Comparison of ENCODE assay signal across 21 cellular contexts in genomic region chr5:142149363-142149762, GRCh38. TPM values are rescaled to one million over a fixed set of nuclear protein-coding genes. Genes with fewer than 3 reads are reported as not detected.
DNase-seq lines count a peak whose midpoint lies in the region; ATAC-seq and TF ChIP-seq lines count a peak whose summit lies in the region.
"Had no signal": no experiment of that assay in that cellular context is flagged by ENCODE, and none has a peak within 500 bp of the region (broad histone marks: within the 10 kb centered on the region; RNA-seq: fewer than 3 reads in every experiment).

No MANE protein-coding gene starts in this region.

- no peaks in the 10 kb centered on the region for H3K4me1 ChIP-seq in foreskin keratinocyte

- POLR2A ChIA-PET in activated CD8-positive, alpha-beta T cell treated with anti-CD3 and anti-CD28 coated beads for 36 hours (lab: Charles Lee), result no interaction called here
- POLR2A ChIA-PET in activated CD8-positive, alpha-beta T cell treated with anti-CD3 and anti-CD28 coated beads, Interleukin-2, amount 10 ng/mL, durations not matched to agents 7 days and 5 days (lab: Charles Lee), result interaction anchor here (0.7 kb wide), 1 partner anchor 180 kb away, joined by 3 read pairs; no protein-coding TSS in a partner anchor

- intact Hi-C loops in activated CD8-positive, alpha-beta T cell treated with anti-CD3 and anti-CD28 coated beads for 36 hours (cut with micrococcal nuclease), result no loop called here

- in situ Hi-C loops in G401 (cut with HindIII; ENCODE audit: low sequenced_read_pairs), result loop anchor here (10.0 kb wide), 1 partner anchor 155 kb away; no protein-coding TSS in a partner anchor

- no peaks in the 10 kb centered on the region for H3K27me3 Mint-ChIP-seq in activated CD8-positive, alpha-beta T cell treated with anti-CD3 and anti-CD28 coated beads for 36 hours
- no peaks in the 10 kb centered on the region for H3K27me3 Mint-ChIP-seq in activated CD8-positive, alpha-beta T cell treated with anti-CD3 and anti-CD28 coated beads, Interleukin-2, amount 10 ng/mL, durations not matched to agents 7 days and 5 days (ENCODE audit: low read depth)
- H3K27me3 Mint-ChIP-seq: B cell; CD4-positive, CD25-positive, alpha-beta regulatory T cell; IgD-negative memory B cell had no signal

- DNase-seq in activated CD8-positive, alpha-beta T cell treated with anti-CD3 and anti-CD28 coated beads for 36 hours, result no peak
- DNase-seq in activated CD8-positive, alpha-beta T cell treated with anti-CD3 and anti-CD28 coated beads, Interleukin-2, amount 10 ng/mL, durations not matched to agents 7 days and 5 days, result no peak
- peak; percentile 27 for DNase-seq in G401 (ENCODE audit: low spot score)
- DNase-seq in OCI-M1 (lab: John Stamatoyannopoulos, UW), result peak; percentile 6
- DNase-seq in foreskin keratinocyte, result no peak
- no peak for DNase-seq in EL
- DNase-seq in activated CD8-positive, alpha-beta memory T cell treated with anti-CD3 and anti-CD28 coated beads, Interleukin-2, amount 50 U/mL, for 4 hours, result no peak
- DNase-seq: Caco-2; CD4-positive, CD25-positive, alpha-beta regulatory T cell; H7; Kasumi-1; NCI-H1105 treated with DMSO at 0.1 percent for 48 hours; NCI-H1694; NCI-H2081 treated with DMSO at 0.1 percent for 48 hours; NCI-H748 treated with DMSO at 0.1 percent for 48 hours; PC-9 had no signal

- no peak for ATAC-seq in activated CD8-positive, alpha-beta T cell treated with anti-CD3 and anti-CD28 coated beads for 36 hours
- no peak for ATAC-seq in activated CD8-positive, alpha-beta T cell treated with anti-CD3 and anti-CD28 coated beads, Interleukin-2, amount 10 ng/mL, durations not matched to agents 7 days and 5 days
- ATAC-seq in foreskin keratinocyte, result no peak
- ATAC-seq: GM12878, Right ventricle myocardium inferior had no signal

- no peak for TF ChIP-seq CTCF in activated CD8-positive, alpha-beta T cell treated with anti-CD3 and anti-CD28 coated beads for 36 hours (IDR thresholded peaks at IDR 0.05)
- TF ChIP-seq CTCF in foreskin keratinocyte (conservative IDR thresholded peaks at IDR 0.05), result peak; percentile 13

- peak overlapping the region; percentile 55 for H3K27ac Mint-ChIP-seq in activated CD8-positive, alpha-beta T cell treated with anti-CD3 and anti-CD28 coated beads for 36 hours
- no peak overlapping the region for H3K27ac Mint-ChIP-seq in activated CD8-positive, alpha-beta T cell treated with anti-CD3 and anti-CD28 coated beads, Interleukin-2, amount 10 ng/mL, durations not matched to agents 7 days and 5 days
- H3K27ac Mint-ChIP-seq: B cell had no signal

- H3K36me3 Mint-ChIP-seq in activated CD8-positive, alpha-beta T cell treated with anti-CD3 and anti-CD28 coated beads for 36 hours (ENCODE audit: low read depth), result peaks cover 36% of the 10 kb centered on the region
- H3K36me3 Mint-ChIP-seq in activated CD8-positive, alpha-beta T cell treated with anti-CD3 and anti-CD28 coated beads, Interleukin-2, amount 10 ng/mL, durations not matched to agents 7 days and 5 days (ENCODE audit: low read depth), result peaks cover 32% of the 10 kb centered on the region

- no peaks in the 10 kb centered on the region for H3K9me3 Mint-ChIP-seq in activated CD8-positive, alpha-beta T cell treated with anti-CD3 and anti-CD28 coated beads for 36 hours
- H3K9me3 Mint-ChIP-seq in activated CD8-positive, alpha-beta T cell treated with anti-CD3 and anti-CD28 coated beads, Interleukin-2, amount 10 ng/mL, durations not matched to agents 7 days and 5 days (ENCODE audit: insufficient read depth), result no peaks in the 10 kb centered on the region
- H3K9me3 Mint-ChIP-seq: CD4-positive, CD25-positive, alpha-beta regulatory T cell; IgD-negative memory B cell had no signal

- H3K4me1 Mint-ChIP-seq in activated CD8-positive, alpha-beta T cell treated with anti-CD3 and anti-CD28 coated beads for 36 hours (ENCODE audit: low read depth), result no peaks in the 10 kb centered on the region
- no peaks in the 10 kb centered on the region for H3K4me1 Mint-ChIP-seq in activated CD8-positive, alpha-beta T cell treated with anti-CD3 and anti-CD28 coated beads, Interleukin-2, amount 10 ng/mL, durations not matched to agents 7 days and 5 days (ENCODE audit: low read depth)
- H3K4me1 Mint-ChIP-seq: B cell, IgD-negative memory B cell had no signal

- no peak overlapping the region for H3K27ac ChIP-seq in foreskin keratinocyte
- H3K27ac ChIP-seq: PC-9, SK-N-MC had no signal

- H3K27me3 ChIP-seq in foreskin keratinocyte, result no peaks in the 10 kb centered on the region

- CTCF ChIA-PET in activated CD8-positive, alpha-beta T cell treated with anti-CD3 and anti-CD28 coated beads for 36 hours (lab: Charles Lee), result interaction anchor here (0.9 to 17.6 kb wide), 3 partner anchors 146 to 550 kb away, joined by 3 to 592 read pairs (median 3); partner anchors contain the start of gene GNPDA1
- CTCF ChIA-PET in activated CD8-positive, alpha-beta T cell treated with anti-CD3 and anti-CD28 coated beads, Interleukin-2, amount 10 ng/mL, durations not matched to agents 7 days and 5 days (lab: Charles Lee), result interaction anchor here (2.4 to 14.0 kb wide), 3 partner anchors 135 to 457 kb away, joined by 9 to 257 read pairs (median 10); partner anchors contain the start of gene GNPDA1

- H3K4me3 Mint-ChIP-seq in activated CD8-positive, alpha-beta T cell treated with anti-CD3 and anti-CD28 coated beads for 36 hours, result no peak overlapping the region
- H3K4me3 Mint-ChIP-seq in activated CD8-positive, alpha-beta T cell treated with anti-CD3 and anti-CD28 coated beads, Interleukin-2, amount 10 ng/mL, durations not matched to agents 7 days and 5 days, result no peak overlapping the region
- H3K4me3 Mint-ChIP-seq: B cell; CD4-positive, CD25-positive, alpha-beta regulatory T cell; IgD-negative memory B cell had no signal

RNA-seq across cellular contexts. Expression of gene NDFIP1, which starts 40.8 kb away (rescaled TPM):
- total RNA-seq in activated CD8-positive, alpha-beta T cell treated with anti-CD3 and anti-CD28 coated beads for 36 hours, result 10 to 100 TPM; 93.8 to 96.9 TPM
- total RNA-seq in activated CD8-positive, alpha-beta T cell treated with anti-CD3 and anti-CD28 coated beads, Interleukin-2, amount 10 ng/mL, durations not matched to agents 7 days and 5 days, result 10 to 100 TPM; 47.2 TPM
- 86.2 and 87.1 TPM in 2 replicates for total RNA-seq in G401 (2014; rRNA removed; shearing (Covaris generic))
- 34.6 and 36.4 TPM in 2 replicates for total RNA-seq in foreskin keratinocyte
- polyA plus RNA-seq in foreskin keratinocyte, result 25.0 and 26.4 TPM in 2 replicates

Comparison
In these comparisons a context has a peak if more than half of its experiments do, and no peak if none do; other contexts are left out.
1. DNase-seq: peak in G401 (single experiment) and OCI-M1 (single experiment); none in activated CD8-positive, alpha-beta T cell treated with anti-CD3 and anti-CD28 coated beads for 36 hours (single experiment), activated CD8-positive, alpha-beta T cell treated with anti-CD3 and anti-CD28 coated beads, Interleukin-2, amount 10 ng/mL, durations not matched to agents 7 days and 5 days (single experiment), foreskin keratinocyte (0 of 2), EL (single experiment) and activated CD8-positive, alpha-beta memory T cell treated with anti-CD3 and anti-CD28 coated beads, Interleukin-2, amount 50 U/mL, for 4 hours (single experiment).